In the genomic region with DNA sequence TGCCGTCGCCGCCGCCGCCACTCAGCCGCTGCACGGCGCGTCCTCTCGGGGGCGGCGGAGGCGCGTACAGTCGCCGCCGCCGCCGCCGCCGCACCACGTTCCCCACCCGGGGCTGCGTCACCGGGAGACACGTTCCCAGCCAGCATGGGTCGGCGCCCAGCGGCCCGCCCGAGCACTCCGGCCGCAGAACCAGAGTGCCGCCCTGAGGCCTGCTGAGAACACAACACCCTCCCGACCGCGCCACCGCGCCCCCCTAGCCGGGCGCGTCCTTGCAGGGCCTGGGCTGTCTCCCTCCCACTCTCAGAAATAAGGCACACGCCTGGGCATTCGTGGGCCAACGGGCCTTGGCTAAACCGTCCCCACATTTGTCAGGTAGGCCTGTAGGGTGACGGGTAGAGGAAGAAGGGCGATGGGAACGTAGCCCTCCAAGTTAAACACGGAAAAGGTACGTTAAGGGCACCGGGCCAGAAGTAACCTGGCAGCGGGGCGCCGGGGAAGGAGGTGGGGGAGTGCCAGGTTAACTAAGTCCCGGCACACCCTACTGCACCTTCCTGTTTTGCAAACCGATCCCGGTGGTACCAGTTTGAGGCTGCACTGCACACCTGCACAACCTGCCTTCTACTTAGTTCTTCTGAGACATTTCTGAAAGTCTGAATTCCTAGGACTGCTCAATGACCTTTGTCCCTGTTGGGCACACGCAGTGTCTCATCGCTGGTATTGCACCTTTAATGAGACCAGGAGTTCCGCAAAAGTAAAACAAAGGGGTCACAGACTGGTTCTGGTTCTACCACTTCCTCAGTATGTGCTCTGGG, we compare ENCODE assay signal across 8 cellular contexts. TPM values are rescaled to one million over a fixed set of nuclear protein-coding genes. Genes with fewer than 3 reads are reported as not detected.
DNase-seq lines count a peak whose midpoint lies in the region; ATAC-seq and TF ChIP-seq lines count a peak whose summit lies in the region.

Gene MAP4K5, minus strand, starts transcription at position 68 of the 812 bp plus-strand sequence. CDS start 520 bp downstream, outside the sequence.

- H3K27ac ChIP-seq in KOPT-K1 (ENCODE audit: low read depth, low read length, poor library complexity, severe bottlenecking) (peak within 1 kb of the TSS; percentile 76), Peyer's patch (peak within 1 kb of the TSS; percentile 91 to 96 (median 94))
- peak within 1 kb of the TSS; percentile 78 for H3K27ac ChIP-seq in naive thymus-derived CD4-positive, alpha-beta T cell (ENCODE audit: low read depth, low read length)

- peak within 1 kb of the TSS; percentile 76 to 86 (median 84) for H3K4me3 ChIP-seq in Peyer's patch
- H3K4me3 ChIP-seq in naive thymus-derived CD4-positive, alpha-beta T cell (ENCODE audit: low read length) = peak within 1 kb of the TSS; percentile 50

- peak within 1 kb of the TSS; percentile 79 for H3K27ac Mint-ChIP-seq in activated T-helper 1 cell treated with anti-CD3 and anti-CD28 coated beads, Interleukin-12 subunit alpha, Interleukin-12 subunit beta, Interleukin-2, Interleukin-4 antibody, amounts not matched to agents 30 ng/mL and 10 ng/mL and 1 ng/mL, durations not matched to agents 14 hours and 24 hours and 36 hours
- peak within 1 kb of the TSS; percentile 64 to 96 (median 89) for H3K27ac Mint-ChIP-seq in naive thymus-derived CD4-positive, alpha-beta T cell
- H3K27ac Mint-ChIP-seq in stimulated activated memory B cell treated with anti-CD40 and anti-IgM and Interleukin-4, amounts not matched to agents 10 μg/mL and 1 μg/mL and 100 μg/mL, for 72 hours = peak within 1 kb of the TSS; percentile 83

- POLR2A ChIA-PET in naive thymus-derived CD4-positive, alpha-beta T cell (lab: Charles Lee) = interaction anchor here (0.7 to 2.9 kb wide), 6 partner anchors 10 to 913 kb away, joined by 3 to 10 read pairs (median 3); partner anchors contain the start of genes KLHDC2, MGAT2 and RPL36AL

- H3K27me3 Mint-ChIP-seq in activated T-helper 1 cell treated with anti-CD3 and anti-CD28 coated beads, Interleukin-12 subunit alpha, Interleukin-12 subunit beta, Interleukin-2, Interleukin-4 antibody, amounts not matched to agents 30 ng/mL and 10 ng/mL and 1 ng/mL, durations not matched to agents 14 hours and 24 hours and 36 hours (ENCODE audit: insufficient read depth) = peaks cover 24% of the 10 kb centered on the region
- H3K27me3 Mint-ChIP-seq in naive thymus-derived CD4-positive, alpha-beta T cell = peaks cover 0 to 21% (median 0%) of the 10 kb centered on the region in 5 donors
- H3K27me3 Mint-ChIP-seq in stimulated activated memory B cell treated with anti-CD40 and anti-IgM and Interleukin-4, amounts not matched to agents 10 μg/mL and 1 μg/mL and 100 μg/mL, for 72 hours = no peaks in the 10 kb centered on the region

- TF ChIP-seq CTCF in Peyer's patch (IDR thresholded peaks at IDR 0.05) = peak; percentile 72 to 99 (median 88)

- H3K36me3 Mint-ChIP-seq in activated T-helper 1 cell treated with anti-CD3 and anti-CD28 coated beads, Interleukin-12 subunit alpha, Interleukin-12 subunit beta, Interleukin-2, Interleukin-4 antibody, amounts not matched to agents 30 ng/mL and 10 ng/mL and 1 ng/mL, durations not matched to agents 14 hours and 24 hours and 36 hours (ENCODE audit: low read depth) = peaks cover 10% of the 10 kb centered on the region
- H3K36me3 Mint-ChIP-seq in naive thymus-derived CD4-positive, alpha-beta T cell = peaks cover 0 to 10% (median 7%) of the 10 kb centered on the region in 5 donors
- peaks cover 12% of the 10 kb centered on the region for H3K36me3 Mint-ChIP-seq in stimulated activated memory B cell treated with anti-CD40 and anti-IgM and Interleukin-4, amounts not matched to agents 10 μg/mL and 1 μg/mL and 100 μg/mL, for 72 hours

- peak; percentile 97 for DNase-seq in Daoy (ENCODE audit: low read depth)
- peak; percentile 88 to 96 (median 95) for DNase-seq in Peyer's patch
- peak; percentile 82 for DNase-seq in activated T-helper 1 cell treated with anti-CD3 and anti-CD28 coated beads, Interleukin-12 subunit alpha, Interleukin-12 subunit beta, Interleukin-2, Interleukin-4 antibody, amounts not matched to agents 30 ng/mL and 10 ng/mL and 1 ng/mL, durations not matched to agents 14 hours and 24 hours and 36 hours (ENCODE audit: low spot score)
- DNase-seq in fibroblast of gingiva (ENCODE audit: low read depth) = peak; percentile 90
- DNase-seq in naive thymus-derived CD4-positive, alpha-beta T cell = peak; percentile 76 to 90 (median 85)

- intact Hi-C loops in activated T-helper 1 cell treated with anti-CD3 and anti-CD28 coated beads, Interleukin-12 subunit alpha, Interleukin-12 subunit beta, Interleukin-2, Interleukin-4 antibody, amounts not matched to agents 30 ng/mL and 10 ng/mL and 1 ng/mL, durations not matched to agents 14 hours and 24 hours and 36 hours (cut with micrococcal nuclease) = loop anchor here (1.0 to 5.0 kb wide), 11 partner anchors 10 to 900 kb away; partner anchors contain the start of genes ATL1, DMAC2L, L2HGDH and SAV1
- intact Hi-C loops in naive thymus-derived CD4-positive, alpha-beta T cell (cut with micrococcal nuclease) = loop anchor here (1.0 to 10.0 kb wide), 21 partner anchors 10 to 945 kb away; partner anchors contain the start of genes DMAC2L (in 2 of the 2), L2HGDH (in 2 of the 2), RPS29 (in 2 of the 2) and SOS2 (in 2 of the 2)

- peak within 1 kb of the TSS; percentile 92 for H3K4me3 Mint-ChIP-seq in activated T-helper 1 cell treated with anti-CD3 and anti-CD28 coated beads, Interleukin-12 subunit alpha, Interleukin-12 subunit beta, Interleukin-2, Interleukin-4 antibody, amounts not matched to agents 30 ng/mL and 10 ng/mL and 1 ng/mL, durations not matched to agents 14 hours and 24 hours and 36 hours
- peak within 1 kb of the TSS; percentile 82 to 93 (median 91) for H3K4me3 Mint-ChIP-seq in naive thymus-derived CD4-positive, alpha-beta T cell
- peak within 1 kb of the TSS; percentile 97 for H3K4me3 Mint-ChIP-seq in stimulated activated memory B cell treated with anti-CD40 and anti-IgM and Interleukin-4, amounts not matched to agents 10 μg/mL and 1 μg/mL and 100 μg/mL, for 72 hours

- TF ChIP-seq POLR2A in Peyer's patch (IDR thresholded peaks at IDR 0.05) = peak; percentile 58 to 68

- no peaks in the 10 kb centered on the region for H3K36me3 ChIP-seq in KOPT-K1 (ENCODE audit: insufficient read depth, low read length)
- no peaks in the 10 kb centered on the region for H3K36me3 ChIP-seq in Peyer's patch
- peaks cover 0 to 5% (median 0%) of the 10 kb centered on the region in 3 experiments for H3K36me3 ChIP-seq in naive thymus-derived CD4-positive, alpha-beta T cell (ENCODE audit: control insufficient read depth in 2 of 3, insufficient read depth in 3 of 3, low read length in 3 of 3)

- peak; percentile 91 for ATAC-seq in GM21786 (IDR thresholded peaks at IDR 0.05; ENCODE audit: unreplicated experiment)
- peak; percentile 97 for ATAC-seq in naive thymus-derived CD4-positive, alpha-beta T cell
- ATAC-seq in stimulated activated memory B cell treated with anti-CD40 and anti-IgM and Interleukin-4, amounts not matched to agents 10 μg/mL and 1 μg/mL and 100 μg/mL, for 72 hours = peak; percentile 97

- no peaks in the 10 kb centered on the region for H3K9me3 Mint-ChIP-seq in activated T-helper 1 cell treated with anti-CD3 and anti-CD28 coated beads, Interleukin-12 subunit alpha, Interleukin-12 subunit beta, Interleukin-2, Interleukin-4 antibody, amounts not matched to agents 30 ng/mL and 10 ng/mL and 1 ng/mL, durations not matched to agents 14 hours and 24 hours and 36 hours
- peaks cover 0 to 5% (median 0%) of the 10 kb centered on the region in 11 donors for H3K9me3 Mint-ChIP-seq in naive thymus-derived CD4-positive, alpha-beta T cell
- H3K9me3 Mint-ChIP-seq in stimulated activated memory B cell treated with anti-CD40 and anti-IgM and Interleukin-4, amounts not matched to agents 10 μg/mL and 1 μg/mL and 100 μg/mL, for 72 hours = peaks cover 4% of the 10 kb centered on the region

- H3K9me3 ChIP-seq in KOPT-K1 (ENCODE audit: insufficient read depth, low read length, poor library complexity, severe bottlenecking) (peaks cover 10% of the 10 kb centered on the region), Peyer's patch (no peaks in the 10 kb centered on the region)
- no peaks in the 10 kb centered on the region for H3K9me3 ChIP-seq in naive thymus-derived CD4-positive, alpha-beta T cell (ENCODE audit: control insufficient read depth in 2 of 3, low read length in 3 of 3)

- no peaks in the 10 kb centered on the region for H3K27me3 ChIP-seq in Peyer's patch
- H3K27me3 ChIP-seq in naive thymus-derived CD4-positive, alpha-beta T cell (ENCODE audit: control insufficient read depth in 2 of 2, insufficient read depth in 2 of 2, low read length in 2 of 2) = no peaks in the 10 kb centered on the region

- peaks cover 42% of the 10 kb centered on the region for H3K4me1 Mint-ChIP-seq in activated T-helper 1 cell treated with anti-CD3 and anti-CD28 coated beads, Interleukin-12 subunit alpha, Interleukin-12 subunit beta, Interleukin-2, Interleukin-4 antibody, amounts not matched to agents 30 ng/mL and 10 ng/mL and 1 ng/mL, durations not matched to agents 14 hours and 24 hours and 36 hours (ENCODE audit: low read depth)
- peaks cover 36 to 59% (median 46%) of the 10 kb centered on the region in 7 donors for H3K4me1 Mint-ChIP-seq in naive thymus-derived CD4-positive, alpha-beta T cell
- H3K4me1 Mint-ChIP-seq in stimulated activated memory B cell treated with anti-CD40 and anti-IgM and Interleukin-4, amounts not matched to agents 10 μg/mL and 1 μg/mL and 100 μg/mL, for 72 hours = peaks cover 45% of the 10 kb centered on the region

- H3K4me1 ChIP-seq in Peyer's patch = peaks cover 0 to 32% (median 7%) of the 10 kb centered on the region in 4 donors
- peaks cover 16 to 24% of the 10 kb centered on the region in 2 donors for H3K4me1 ChIP-seq in naive thymus-derived CD4-positive, alpha-beta T cell (ENCODE audit: control insufficient read depth in 2 of 2, insufficient read depth in 2 of 2, low read length in 2 of 2)

- CTCF ChIA-PET in naive thymus-derived CD4-positive, alpha-beta T cell (lab: Charles Lee) = interaction anchor here (1.9 kb wide), 1 partner anchor 214 kb away, joined by 9 read pairs; no protein-coding TSS in a partner anchor

RNA-seq across cellular contexts. Expression of gene MAP4K5, which starts in this region (rescaled TPM):
- 94.4 and 175 TPM in 2 replicates for total RNA-seq in Daoy (2014; rRNA removed; shearing (Covaris generic))
- total RNA-seq in Peyer's patch = 100 to 1,000 TPM in 1 of 4 donors, 10 to 100 TPM in 3; 47.1 to 123 (median 78.4) TPM
- 26.4 and 27.5 TPM in 2 replicates for total RNA-seq in activated T-helper 1 cell treated with anti-CD3 and anti-CD28 coated beads, Interleukin-12 subunit alpha, Interleukin-12 subunit beta, Interleukin-2, Interleukin-4 antibody, amounts not matched to agents 30 ng/mL and 10 ng/mL and 1 ng/mL, durations not matched to agents 14 hours and 24 hours and 36 hours
- total RNA-seq in naive thymus-derived CD4-positive, alpha-beta T cell = 10 to 100 TPM; 30.0 to 47.5 (median 35.1) TPM
- 10 to 100 TPM; 15.4 to 26.8 TPM for polyA plus RNA-seq in naive thymus-derived CD4-positive, alpha-beta T cell

Comparison
In these comparisons a context has a peak if more than half of its experiments do, and no peak if none do; other contexts are left out.
1. Peak in every context shown above with its lines: DNase-seq, ATAC-seq, H3K4me3 ChIP-seq and H3K27ac ChIP-seq.